Comparison of ENCODE assay signal across 12 cellular contexts in genomic region chr2:224945134-224945533, GRCh38.
A peak's percentile ranks its signal among the peaks of the same experiment; 100 is the strongest.
DNase-seq lines count a peak whose midpoint lies in the region; ATAC-seq and TF ChIP-seq lines count a peak whose summit lies in the region.
"Had no signal": no experiment of that assay in that cellular context is flagged by ENCODE, and none has a peak within 500 bp of the region (broad histone marks: within the 10 kb centered on the region; RNA-seq: fewer than 3 reads in every experiment).

No MANE protein-coding gene starts in this region.

- ATAC-seq in HG03095 (IDR thresholded peaks at IDR 0.05; ENCODE audit: unreplicated experiment) = peak; percentile 27
- ATAC-seq: A549 had no signal

- H3K4me1 Mint-ChIP-seq in Calu3 (ENCODE audit: low read depth, unreplicated experiment) = peaks cover 11% of the 10 kb centered on the region

- H3K36me3 Mint-ChIP-seq in Calu3 (ENCODE audit: insufficient read depth, unreplicated experiment) = no peaks in the 10 kb centered on the region

- H3K4me3 Mint-ChIP-seq in Calu3 (ENCODE audit: low read depth, unreplicated experiment) = no peak overlapping the region

- CTCF ChIA-PET in Calu3 (lab: Charles Lee) = no interaction called here

- peak; percentile 67 for DNase-seq in SIG-M5 treated with dmso at 0.1 percent for 504 hours (lab: John Stamatoyannopoulos, UW; ENCODE audit: unreplicated experiment)
- no peak for DNase-seq in SIG-M5 (lab: John Stamatoyannopoulos, UW)
- peak; percentile 8 for DNase-seq in amniotic epithelial cell (ENCODE audit: low read depth)
- DNase-seq in stimulated activated CD4-positive, alpha-beta T cell treated with anti-CD3 and anti-CD28 coated beads, Interleukin-1b, Interleukin-23, amount 100 ng/mL, for 48 hours = no peak
- no peak for DNase-seq in activated CD8-positive, alpha-beta memory T cell treated with anti-CD3 and anti-CD28 coated beads, Interleukin-2, amount 50 U/mL, for 48 hours
- no peak for DNase-seq in Calu3
- DNase-seq: dermis blood vessel endothelial cell, islet precursor cell, NCI-H2081 had no signal

- TF ChIP-seq CTCF in Calu3 (IDR thresholded peaks at IDR 0.05; ENCODE audit: unreplicated experiment) = no peak

- intact Hi-C loops in Calu3 (cut with micrococcal nuclease; ENCODE audit: unreplicated experiment) = no loop called here

- peak overlapping the region in 6 of 7 experiments; percentile 7 to 27 (median 22) for H3K4me3 ChIP-seq in skin epidermis
- H3K4me3 ChIP-seq: A549 had no signal

- H3K9me3 Mint-ChIP-seq in Calu3 (ENCODE audit: low read depth, unreplicated experiment) = no peaks in the 10 kb centered on the region

- H3K27ac ChIP-seq in skin epidermis = peak overlapping the region in 11 of 21 experiments; percentile 16 to 84 (median 46)
- H3K27ac ChIP-seq: A549 had no signal

- H3K27ac Mint-ChIP-seq in Calu3 (ENCODE audit: unreplicated experiment) = no peak overlapping the region

- no TSS peak for BruUV-seq in Calu3 (replicated peaks; lab: Mats Ljungman, UMichigan)

- H3K27me3 Mint-ChIP-seq in Calu3 (ENCODE audit: unreplicated experiment) = no peaks in the 10 kb centered on the region

Comparison
In these comparisons a context has a peak if more than half of its experiments do, and no peak if none do; other contexts are left out.
1. DNase-seq: peak in SIG-M5 treated with dmso at 0.1 percent for 504 hours (single experiment) and amniotic epithelial cell (single experiment); none in SIG-M5 (single experiment), stimulated activated CD4-positive, alpha-beta T cell treated with anti-CD3 and anti-CD28 coated beads, Interleukin-1b, Interleukin-23, amount 100 ng/mL, for 48 hours (single experiment), activated CD8-positive, alpha-beta memory T cell treated with anti-CD3 and anti-CD28 coated beads, Interleukin-2, amount 50 U/mL, for 48 hours (single experiment) and Calu3 (single experiment).